1 cellular context compared by ENCODE assay signal in the genomic region with DNA sequence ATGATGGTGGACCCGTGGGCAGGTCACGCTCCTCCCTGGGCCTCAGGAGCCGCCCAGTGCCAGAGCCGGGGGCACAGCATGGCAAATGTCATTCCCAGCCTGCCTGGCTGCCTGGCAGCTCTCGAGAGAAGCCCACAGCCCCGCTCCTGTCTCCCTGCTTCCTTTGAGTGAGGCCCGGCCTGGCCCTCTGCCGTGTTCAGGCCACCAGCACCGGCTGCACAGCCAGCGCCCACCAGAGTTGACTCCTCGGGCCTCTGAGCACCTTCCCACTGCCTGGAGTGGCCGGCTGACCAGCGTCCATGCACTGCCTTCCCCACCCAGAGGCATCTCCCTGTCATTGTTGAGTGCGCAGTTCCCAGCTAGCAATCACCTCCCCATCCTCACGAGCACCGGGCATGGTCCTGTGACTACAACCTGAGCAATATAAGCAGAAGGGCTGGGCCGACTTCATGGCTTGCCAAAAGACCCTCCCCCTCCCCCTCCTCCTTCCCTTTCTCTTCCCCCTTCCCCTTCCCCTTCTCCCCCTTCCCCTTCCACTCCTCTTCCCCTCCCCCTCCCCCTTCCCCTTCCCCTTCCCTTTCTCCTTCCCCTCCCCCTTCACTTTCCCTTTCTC.
TF ChIP-seq lines count a peak whose summit lies in the region.

No MANE protein-coding gene starts in this region.

TF ChIP-seq in HEK293, 187 proteins besides CTCF, POLR2A, EP300 and RAD21:
- TF ChIP-seq ZNF239 (tag by site-specific recombination; IDR thresholded peaks at IDR 0.05) (no peak), ZIC2 (tag by site-specific recombination; IDR thresholded peaks at IDR 0.05) (no peak), ZNF341 (tag by site-specific recombination; IDR thresholded peaks at IDR 0.05; ENCODE audit: low read depth) (0 out of 2 replicates have a peak, but pooled peaks have one; percentile 14), BCL11B (tag by site-specific recombination; IDR thresholded peaks at IDR 0.05; ENCODE audit: low read depth) (no peak), ZFHX2 (tag by site-specific recombination; conservative IDR thresholded peaks at IDR 0.05) (peak; percentile 31; the same call in 1 of the 2 replicates), ZFP69B (tag by site-specific recombination; IDR thresholded peaks at IDR 0.05) (no peak), ZNF596 (tag by site-specific recombination; IDR thresholded peaks at IDR 0.05) (no peak), ZNF214 (tag by site-specific recombination; IDR thresholded peaks at IDR 0.05; ENCODE audit: borderline replicate concordance) (no peak)
- TF ChIP-seq, protein P1, sequence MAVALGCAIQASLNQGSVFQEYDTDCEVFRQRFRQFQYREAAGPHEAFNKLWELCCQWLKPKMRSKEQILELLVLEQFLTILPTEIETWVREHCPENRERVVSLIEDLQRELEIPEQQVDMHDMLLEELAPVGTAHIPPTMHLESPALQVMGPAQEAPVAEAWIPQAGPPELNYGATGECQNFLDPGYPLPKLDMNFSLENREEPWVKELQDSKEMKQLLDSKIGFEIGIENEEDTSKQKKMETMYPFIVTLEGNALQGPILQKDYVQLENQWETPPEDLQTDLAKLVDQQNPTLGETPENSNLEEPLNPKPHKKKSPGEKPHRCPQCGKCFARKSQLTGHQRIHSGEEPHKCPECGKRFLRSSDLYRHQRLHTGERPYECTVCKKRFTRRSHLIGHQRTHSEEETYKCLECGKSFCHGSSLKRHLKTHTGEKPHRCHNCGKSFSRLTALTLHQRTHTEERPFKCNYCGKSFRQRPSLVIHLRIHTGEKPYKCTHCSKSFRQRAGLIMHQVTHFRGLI (tag by site-specific recombination; IDR thresholded peaks at IDR 0.05), result no peak
- TF ChIP-seq, protein P2, sequence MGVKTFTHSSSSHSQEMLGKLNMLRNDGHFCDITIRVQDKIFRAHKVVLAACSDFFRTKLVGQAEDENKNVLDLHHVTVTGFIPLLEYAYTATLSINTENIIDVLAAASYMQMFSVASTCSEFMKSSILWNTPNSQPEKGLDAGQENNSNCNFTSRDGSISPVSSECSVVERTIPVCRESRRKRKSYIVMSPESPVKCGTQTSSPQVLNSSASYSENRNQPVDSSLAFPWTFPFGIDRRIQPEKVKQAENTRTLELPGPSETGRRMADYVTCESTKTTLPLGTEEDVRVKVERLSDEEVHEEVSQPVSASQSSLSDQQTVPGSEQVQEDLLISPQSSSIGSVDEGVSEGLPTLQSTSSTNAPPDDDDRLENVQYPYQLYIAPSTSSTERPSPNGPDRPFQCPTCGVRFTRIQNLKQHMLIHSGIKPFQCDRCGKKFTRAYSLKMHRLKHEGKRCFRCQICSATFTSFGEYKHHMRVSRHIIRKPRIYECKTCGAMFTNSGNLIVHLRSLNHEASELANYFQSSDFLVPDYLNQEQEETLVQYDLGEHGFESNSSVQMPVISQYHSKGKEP (tag by site-specific recombination; IDR thresholded peaks at IDR 0.05), result no peak
